In genomic region chr15:89334510-89335288, GRCh38 we compare ENCODE assay signal across 1 cellular context.
TF ChIP-seq lines count a peak whose summit lies in the region.

Gene POLG, minus strand, starts transcription at chr15:89334824. Its CDS starts 1,070 bp downstream, at chr15:89333754.

TF ChIP-seq in K562, 482 proteins besides CTCF, POLR2A, EP300 and RAD21 (continued from another document and continues in another):
- TF ChIP-seq, protein P1, sequence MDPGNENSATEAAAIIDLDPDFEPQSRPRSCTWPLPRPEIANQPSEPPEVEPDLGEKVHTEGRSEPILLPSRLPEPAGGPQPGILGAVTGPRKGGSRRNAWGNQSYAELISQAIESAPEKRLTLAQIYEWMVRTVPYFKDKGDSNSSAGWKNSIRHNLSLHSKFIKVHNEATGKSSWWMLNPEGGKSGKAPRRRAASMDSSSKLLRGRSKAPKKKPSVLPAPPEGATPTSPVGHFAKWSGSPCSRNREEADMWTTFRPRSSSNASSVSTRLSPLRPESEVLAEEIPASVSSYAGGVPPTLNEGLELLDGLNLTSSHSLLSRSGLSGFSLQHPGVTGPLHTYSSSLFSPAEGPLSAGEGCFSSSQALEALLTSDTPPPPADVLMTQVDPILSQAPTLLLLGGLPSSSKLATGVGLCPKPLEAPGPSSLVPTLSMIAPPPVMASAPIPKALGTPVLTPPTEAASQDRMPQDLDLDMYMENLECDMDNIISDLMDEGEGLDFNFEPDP (CRISPR knock-in tag; IDR thresholded peaks at IDR 0.05) = no peak
- TF ChIP-seq, protein P2, sequence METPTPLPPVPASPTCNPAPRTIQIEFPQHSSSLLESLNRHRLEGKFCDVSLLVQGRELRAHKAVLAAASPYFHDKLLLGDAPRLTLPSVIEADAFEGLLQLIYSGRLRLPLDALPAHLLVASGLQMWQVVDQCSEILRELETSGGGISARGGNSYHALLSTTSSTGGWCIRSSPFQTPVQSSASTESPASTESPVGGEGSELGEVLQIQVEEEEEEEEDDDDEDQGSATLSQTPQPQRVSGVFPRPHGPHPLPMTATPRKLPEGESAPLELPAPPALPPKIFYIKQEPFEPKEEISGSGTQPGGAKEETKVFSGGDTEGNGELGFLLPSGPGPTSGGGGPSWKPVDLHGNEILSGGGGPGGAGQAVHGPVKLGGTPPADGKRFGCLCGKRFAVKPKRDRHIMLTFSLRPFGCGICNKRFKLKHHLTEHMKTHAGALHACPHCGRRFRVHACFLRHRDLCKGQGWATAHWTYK (CRISPR knock-in tag; IDR thresholded peaks at IDR 0.05) = peak; percentile 78
- TF ChIP-seq, protein P3, sequence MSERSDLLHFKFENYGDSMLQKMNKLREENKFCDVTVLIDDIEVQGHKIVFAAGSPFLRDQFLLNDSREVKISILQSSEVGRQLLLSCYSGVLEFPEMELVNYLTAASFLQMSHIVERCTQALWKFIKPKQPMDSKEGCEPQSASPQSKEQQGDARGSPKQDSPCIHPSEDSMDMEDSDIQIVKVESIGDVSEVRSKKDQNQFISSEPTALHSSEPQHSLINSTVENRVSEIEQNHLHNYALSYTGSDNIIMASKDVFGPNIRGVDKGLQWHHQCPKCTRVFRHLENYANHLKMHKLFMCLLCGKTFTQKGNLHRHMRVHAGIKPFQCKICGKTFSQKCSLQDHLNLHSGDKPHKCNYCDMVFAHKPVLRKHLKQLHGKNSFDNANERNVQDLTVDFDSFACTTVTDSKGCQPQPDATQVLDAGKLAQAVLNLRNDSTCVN (CRISPR knock-in tag; IDR thresholded peaks at IDR 0.05) = 0 out of 2 replicates have a peak, but pooled peaks have one; percentile 3
- peak; percentile 67; the same call in 1 of the 2 replicates for TF ChIP-seq SIN3B (IDR thresholded peaks at IDR 0.05; ENCODE audit: low read depth)
- TF ChIP-seq ZNF586 (CRISPR knock-in tag; conservative IDR thresholded peaks at IDR 0.05) = no peak
- peak; percentile 100 for TF ChIP-seq POLR2G (IDR thresholded peaks at IDR 0.05; ENCODE audit: low read depth, low read length)
- TF ChIP-seq ETV5 (CRISPR knock-in tag; IDR thresholded peaks at IDR 0.05; ENCODE audit: low read depth) = peak; percentile 30; the same call in 1 of the 2 replicates
- no peak for TF ChIP-seq ZNF140 (CRISPR knock-in tag; IDR thresholded peaks at IDR 0.05)
- peak; percentile 64; the same call in 1 of the 2 replicates for TF ChIP-seq ZNF12 (CRISPR knock-in tag; IDR thresholded peaks at IDR 0.05)
- no peak for TF ChIP-seq THRB (CRISPR knock-in tag; conservative IDR thresholded peaks at IDR 0.05)
- TF ChIP-seq SMC3 (conservative IDR thresholded peaks at IDR 0.05; ENCODE audit: insufficient read depth, low read depth, low read length) = no peak
- TF ChIP-seq MEF2D (tag; conservative IDR thresholded peaks at IDR 0.05; ENCODE audit: low read depth) = 0 out of 2 replicates have a peak, but pooled peaks have one; percentile 44
- no peak for TF ChIP-seq SMAD2 (IDR thresholded peaks at IDR 0.05; ENCODE audit: low read depth, low read length)
- TF ChIP-seq RFX7 (CRISPR knock-in tag; IDR thresholded peaks at IDR 0.05) = no peak
- TF ChIP-seq GMEB1 (CRISPR knock-in tag; IDR thresholded peaks at IDR 0.05) = no peak
- 0 out of 2 replicates have a peak, but pooled peaks have one; percentile 37 for TF ChIP-seq ZNF395 (CRISPR knock-in tag; IDR thresholded peaks at IDR 0.05)
- TF ChIP-seq SREBF1 (IDR thresholded peaks at IDR 0.05; ENCODE audit: borderline replicate concordance, low read depth, low read length) = peak; percentile 98
- peak; percentile 64 for TF ChIP-seq SOX6 (IDR thresholded peaks at IDR 0.05)
- TF ChIP-seq, protein P4, sequence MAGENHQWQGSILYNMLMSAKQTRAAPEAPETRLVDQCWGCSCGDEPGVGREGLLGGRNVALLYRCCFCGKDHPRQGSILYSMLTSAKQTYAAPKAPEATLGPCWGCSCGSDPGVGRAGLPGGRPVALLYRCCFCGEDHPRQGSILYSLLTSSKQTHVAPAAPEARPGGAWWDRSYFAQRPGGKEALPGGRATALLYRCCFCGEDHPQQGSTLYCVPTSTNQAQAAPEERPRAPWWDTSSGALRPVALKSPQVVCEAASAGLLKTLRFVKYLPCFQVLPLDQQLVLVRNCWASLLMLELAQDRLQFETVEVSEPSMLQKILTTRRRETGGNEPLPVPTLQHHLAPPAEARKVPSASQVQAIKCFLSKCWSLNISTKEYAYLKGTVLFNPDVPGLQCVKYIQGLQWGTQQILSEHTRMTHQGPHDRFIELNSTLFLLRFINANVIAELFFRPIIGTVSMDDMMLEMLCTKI (IDR thresholded peaks at IDR 0.05; ENCODE audit: partially characterized antibody) = no peak
- TF ChIP-seq ESRRB (CRISPR knock-in tag; IDR thresholded peaks at IDR 0.05; ENCODE audit: borderline replicate concordance) = no peak
- no peak for TF ChIP-seq ZNF124 (CRISPR knock-in tag; IDR thresholded peaks at IDR 0.05)
- TF ChIP-seq DLX4 (CRISPR knock-in tag; IDR thresholded peaks at IDR 0.05) = no peak
- TF ChIP-seq SMARCA5 (IDR thresholded peaks at IDR 0.05) = no peak
- TF ChIP-seq HMG20B (CRISPR knock-in tag; IDR thresholded peaks at IDR 0.05) = no peak
- peak; percentile 77; the same call in 1 of the 2 replicates for TF ChIP-seq KDM2B (CRISPR knock-in tag; IDR thresholded peaks at IDR 0.05)
- TF ChIP-seq ZNF740 (CRISPR knock-in tag; IDR thresholded peaks at IDR 0.05) = peak; percentile 67; the same call in 1 of the 2 replicates
- no peak for TF ChIP-seq ZNF740 (tag; IDR thresholded peaks at IDR 0.05)
- TF ChIP-seq NCOA6 (IDR thresholded peaks at IDR 0.05) = peak; percentile 71; the same call in 1 of the 2 replicates
- TF ChIP-seq FOXP1 (CRISPR knock-in tag; IDR thresholded peaks at IDR 0.05) = 0 out of 2 replicates have a peak, but pooled peaks have one; percentile 73
- no peak for TF ChIP-seq ETS2 (tag; IDR thresholded peaks at IDR 0.05; ENCODE audit: borderline replicate concordance, poor library complexity, severe bottlenecking)
- peak; percentile 54; the same call in 1 of the 2 replicates for TF ChIP-seq ELF2 (CRISPR knock-in tag; IDR thresholded peaks at IDR 0.05)
- no peak for TF ChIP-seq HMG20A (CRISPR knock-in tag; conservative IDR thresholded peaks at IDR 0.05)
- TF ChIP-seq PHF8 (IDR thresholded peaks at IDR 0.05; ENCODE audit: borderline replicate concordance, low read length) = peak; percentile 97
- TF ChIP-seq PHF20 (IDR thresholded peaks at IDR 0.05; ENCODE audit: partially characterized antibody) = peak; percentile 83
- TF ChIP-seq ARID3A (IDR thresholded peaks at IDR 0.05; ENCODE audit: borderline replicate concordance, low read depth, low read length) = peak; percentile 75
- TF ChIP-seq ETS1 (conservative IDR thresholded peaks at IDR 0.05; ENCODE audit: control insufficient read depth, low read depth, low read length) = peak; percentile 85
- TF ChIP-seq CXXC5 (CRISPR knock-in tag; IDR thresholded peaks at IDR 0.05) = peak; percentile 92
- no peak for TF ChIP-seq RBM15 (IDR thresholded peaks at IDR 0.05; ENCODE audit: insufficient read depth, low read length)
- TF ChIP-seq TARDBP (IDR thresholded peaks at IDR 0.05) = peak; percentile 43; the same call in 1 of the 2 replicates
- no peak for TF ChIP-seq SMAD3 (CRISPR knock-in tag; conservative IDR thresholded peaks at IDR 0.05)
- TF ChIP-seq NCOA2 (IDR thresholded peaks at IDR 0.05; ENCODE audit: partially characterized antibody in 2 of 2) = no peak
- TF ChIP-seq EZH2 (IDR thresholded peaks at IDR 0.05; ENCODE audit: borderline replicate concordance, low read depth, low read length) = no peak
- 0 out of 2 replicates have a peak, but pooled peaks have one; percentile 24 for TF ChIP-seq NFE2 (IDR thresholded peaks at IDR 0.05; ENCODE audit: low read depth)
- TF ChIP-seq AFF4 (CRISPR knock-in tag; IDR thresholded peaks at IDR 0.05) = no peak; the same call in 1 of the 2 replicates
- TF ChIP-seq MTA1 (IDR thresholded peaks at IDR 0.05; ENCODE audit: borderline replicate concordance) = peak; percentile 49; the same call in 1 of the 2 replicates
